In genomic region chr9:105967798-105968197, GRCh38 we compare ENCODE assay signal across 25 cellular contexts.
DNase-seq lines count a peak whose midpoint lies in the region; ATAC-seq and TF ChIP-seq lines count a peak whose summit lies in the region.
"Had no signal": no experiment of that assay in that cellular context is flagged by ENCODE, and none has a peak within 500 bp of the region (broad histone marks: within the 10 kb centered on the region; RNA-seq: fewer than 3 reads in every experiment).

No MANE protein-coding gene starts in this region.

- H3K27ac ChIP-seq in temporal lobe (ENCODE audit: low read depth, low read length) (peak overlapping the region; percentile 78), osteoblast (ENCODE audit: low read depth, low read length) (no peak overlapping the region)
- H3K27ac ChIP-seq: ascending aorta, stomach had no signal

- peak; percentile 28 for DNase-seq in DMS53 (lab: John Stamatoyannopoulos, UW)
- DNase-seq in DMS53 treated with DMSO at 0.1 percent for 48 hours (lab: John Stamatoyannopoulos, UW; ENCODE audit: unreplicated experiment): no peak
- DNase-seq in NCI-H748 (lab: John Stamatoyannopoulos, UW; ENCODE audit: unreplicated experiment): peak; percentile 47
- DNase-seq in foreskin melanocyte: peak; percentile 55
- no peak for DNase-seq in H4 (ENCODE audit: low spot score)
- DNase-seq in osteoblast (ENCODE audit: insufficient read length, low spot score, missing footprints): no peak
- DNase-seq: activated CD8-positive, alpha-beta memory T cell treated with anti-CD3 and anti-CD28 coated beads, Interleukin-2, amount 50 U/mL, for 4 hours; CD4-positive, alpha-beta memory T cell; central memory CD4-positive, alpha-beta T cell; DND-41; kidney glomerular epithelial cell; NCI-H1417; NCI-H82; PC-3; stomach; T-helper 9 cell had no signal

- H3K36me3 ChIP-seq in osteoblast (ENCODE audit: insufficient read depth, low read length): no peaks in the 10 kb centered on the region
- H3K36me3 ChIP-seq: ascending aorta, stomach had no signal

- ATAC-seq in HG02798 (IDR thresholded peaks at IDR 0.05; ENCODE audit: poor library complexity, unreplicated experiment): no peak
- ATAC-seq: activated naive CD4-positive, alpha-beta T cell treated with anti-CD3 and anti-CD28 coated beads, Interleukin-2, amount 50 U/mL, for 72 hours; activated T-helper 17 cell treated with anti-CD3 and anti-CD28 coated beads, Interleukin-2, amount 50 U/mL, for 72 hours; GM23338; PC-3; Right ventricle myocardium inferior; WTC11 had no signal

- TF ChIP-seq CTCF in osteoblast (IDR thresholded peaks at IDR 0.05; ENCODE audit: extremely low read depth, low read depth, low read length): no peak

- H4K20me1 ChIP-seq in osteoblast (ENCODE audit: insufficient read depth, low read length): no peaks in the 10 kb centered on the region

- no peaks in the 10 kb centered on the region for H3K79me2 ChIP-seq in osteoblast (ENCODE audit: insufficient read depth, low read length)

- H3K27me3 ChIP-seq in osteoblast (ENCODE audit: insufficient read depth, low read length): no peaks in the 10 kb centered on the region
- H3K27me3 ChIP-seq: ascending aorta, stomach had no signal

- no peak overlapping the region for H3K4me3 ChIP-seq in osteoblast (ENCODE audit: insufficient read depth, low read length)
- H3K4me3 ChIP-seq: ascending aorta, GM23338, lung, stomach had no signal

- H3K4me2 ChIP-seq in osteoblast (ENCODE audit: insufficient read depth, low read length): no peak overlapping the region
- H3K4me2 ChIP-seq: GM23338 had no signal

- no peaks in the 10 kb centered on the region for H3K9me3 ChIP-seq in osteoblast (ENCODE audit: low read depth, low read length)
- H3K9me3 ChIP-seq: ascending aorta, stomach had no signal

- H3K4me1 ChIP-seq in osteoblast (ENCODE audit: insufficient read depth, low read length): no peaks in the 10 kb centered on the region
- H3K4me1 ChIP-seq: ascending aorta, stomach had no signal

- H2AFZ ChIP-seq in osteoblast (ENCODE audit: low read length): no peak overlapping the region

Comparison
In these comparisons a context has a peak if more than half of its experiments do, and no peak if none do; other contexts are left out.
1. DNase-seq: peak in DMS53 (single experiment), NCI-H748 (single experiment) and foreskin melanocyte (single experiment); none in DMS53 treated with DMSO at 0.1 percent for 48 hours (single experiment), H4 (single experiment) and osteoblast (single experiment).